In genomic region chrX:154735695-154736393, GRCh38 we compare ENCODE assay signal across 9 cellular contexts. TPM values are rescaled to one million over a fixed set of nuclear protein-coding genes. Genes with fewer than 3 reads are reported as not detected.
DNase-seq lines count a peak whose midpoint lies in the region; FAIRE-seq and TF ChIP-seq lines count a peak whose summit lies in the region.
"Had no signal": no experiment of that assay in that cellular context is flagged by ENCODE, and none has a peak within 500 bp of the region (broad histone marks: within the 10 kb centered on the region; RNA-seq: fewer than 3 reads in every experiment).

No MANE protein-coding gene starts in this region.

- TF ChIP-seq POLR2A in stomach (IDR thresholded peaks at IDR 0.05): no peak

- no peaks in the 10 kb centered on the region for H3K9me3 ChIP-seq in keratinocyte (ENCODE audit: control insufficient read depth, low read depth, low read length)
- no peaks in the 10 kb centered on the region for H3K9me3 ChIP-seq in stomach

- H3K27me3 ChIP-seq in brain microvascular endothelial cell (replicated peaks) (no peaks in the 10 kb centered on the region), keratinocyte (ENCODE audit: control insufficient read depth, extremely low read depth, insufficient read depth, low read length) (no peaks in the 10 kb centered on the region), stomach (peaks cover 0 to 3% (median 0%) of the 10 kb centered on the region in 3 donors)

- intact Hi-C loops in stomach (cut with DNase I; ENCODE audit: low total_unique reads): no loop called here

- no peak overlapping the region for H2AFZ ChIP-seq in keratinocyte (ENCODE audit: control insufficient read depth, low read length)

- no peaks in the 10 kb centered on the region for H3K9me1 ChIP-seq in keratinocyte (ENCODE audit: control insufficient read depth, extremely low read depth, insufficient read depth, low read length)

- TF ChIP-seq CTCF in brain microvascular endothelial cell (IDR thresholded peaks at IDR 0.05; ENCODE audit: low read depth, low read length, missing control alignments) (no peak), keratinocyte (optimal IDR thresholded peaks at IDR 0.05 in 1 of 3, IDR thresholded peaks at IDR 0.05 in 1 of 3, conservative IDR thresholded peaks at IDR 0.05 in 1 of 3; ENCODE audit: extremely low read depth in 1 of 3, insufficient read depth in 2 of 3, low read length in 3 of 3) (no peak), stomach (IDR thresholded peaks at IDR 0.05) (no peak)

- no peak overlapping the region for H3K4me2 ChIP-seq in keratinocyte (ENCODE audit: control insufficient read depth, extremely low read depth, insufficient read depth, low read depth, low read length)

- H3K9ac ChIP-seq in keratinocyte (ENCODE audit: control insufficient read depth, extremely low read depth, insufficient read depth, low read length): no peak overlapping the region

- DNase-seq in M059J (ENCODE audit: low read depth): peak; percentile 76
- DNase-seq in brain microvascular endothelial cell: peak; percentile 89
- DNase-seq in keratinocyte (ENCODE audit: low read depth, low spot score): peak; percentile 9
- no peak for DNase-seq in stomach
- DNase-seq in ureter (ENCODE audit: low spot score): no peak
- DNase-seq in NCI-H345 (lab: John Stamatoyannopoulos, UW): no peak
- no peak for DNase-seq in Ammon's horn (ENCODE audit: low spot score)
- DNase-seq: activated T-cell treated with anti-CD3 and anti-CD28 coated beads, Interleukin-2, amount 50 U/mL, for 48 hours; mesendoderm had no signal

- in situ Hi-C loops in brain microvascular endothelial cell (cut with HindIII; ENCODE audit: low pct_ligation_motif_present, low sequenced_read_pairs): no loop called here

- H3K4me3 ChIP-seq in brain microvascular endothelial cell (ENCODE audit: low read depth, low read length) (no peak overlapping the region), keratinocyte (ENCODE audit: control insufficient read depth in 2 of 3, extremely low read depth in 1 of 3, insufficient read depth in 2 of 3, low read depth in 1 of 3, low read length in 3 of 3) (no peak overlapping the region), stomach (no peak overlapping the region)

- no peak for TF ChIP-seq EP300 in stomach (IDR thresholded peaks at IDR 0.05)

- dilution Hi-C loops in keratinocyte (cut with MboI; ENCODE audit: extremely low pct_ligation_motif_present, low sequenced_read_pairs): no loop called here

- H3K79me2 ChIP-seq in keratinocyte (ENCODE audit: control insufficient read depth, insufficient read depth, low read length): no peaks in the 10 kb centered on the region

- H3K27ac ChIP-seq in brain microvascular endothelial cell: peak overlapping the region; percentile 87
- H3K27ac ChIP-seq in keratinocyte (ENCODE audit: control insufficient read depth, insufficient read depth, low read length): no peak overlapping the region
- peak overlapping the region; percentile 37 to 86 (median 80) for H3K27ac ChIP-seq in stomach

- no peaks in the 10 kb centered on the region for H4K20me1 ChIP-seq in keratinocyte (ENCODE audit: control insufficient read depth, extremely low read depth, insufficient read depth, low read length)

- peaks cover 7% of the 10 kb centered on the region for H3K4me1 ChIP-seq in keratinocyte (ENCODE audit: control insufficient read depth, extremely low read depth, insufficient read depth, low read length)
- peaks cover 3 to 63% (median 31%) of the 10 kb centered on the region in 4 donors for H3K4me1 ChIP-seq in stomach

- H3K36me3 ChIP-seq in brain microvascular endothelial cell (replicated peaks): no peaks in the 10 kb centered on the region
- no peaks in the 10 kb centered on the region for H3K36me3 ChIP-seq in keratinocyte (ENCODE audit: control insufficient read depth in 2 of 2, extremely low read depth in 1 of 2, insufficient read depth in 2 of 2, low read length in 2 of 2)
- no peaks in the 10 kb centered on the region for H3K36me3 ChIP-seq in stomach

- WGBS in stomach, 5 donors: 57 to 71% (median 68%) methylated on average over 6 to 7 of the region's 7 CpGs

- FAIRE-seq in keratinocyte (lab: Jason Lieb, UNC): peak; percentile 23

RNA-seq across cellular contexts. Expression of gene GAB3, which starts 15.0 kb away (rescaled TPM):
- total RNA-seq in M059J (2014; rRNA removed; shearing (Covaris generic)): 6.0 and 15.6 TPM in 2 replicates
- polyA plus RNA-seq in keratinocyte (0.10 to 0.33 TPM (median 0.18 TPM) in 3 replicates), stomach (1 to 10 TPM in 1 of 3 donors, under 1 TPM in 2; 0.93 to 1.7 (median 0.95) TPM)
- not detected for polyA plus RNA-seq in keratinocyte (2011; ENCODE audit: low read depth)
- 0.19 TPM in 2 replicates for polyA plus RNA-seq in keratinocyte (2011; cell fraction: cytosol; rRNA removed)
- polyA plus RNA-seq in keratinocyte (2011; cell fraction: nucleus; rRNA removed): 0.87 and 1.3 TPM in 2 replicates
- 0.16 TPM in 1 of 2 replicates, not detected in the other for polyA plus RNA-seq in keratinocyte (2012; ENCODE audit: low replicate concordance)
- polyA minus RNA-seq in keratinocyte: 0.10 to 0.62 TPM (median 0.16 TPM) in 3 replicates
- polyA minus RNA-seq in keratinocyte (2011; cell fraction: cytosol; rRNA and poly(A)+ RNA removed): not detected
- polyA minus RNA-seq in keratinocyte (2011; cell fraction: nucleus; rRNA and poly(A)+ RNA removed): 0.11 and 1.5 TPM in 2 replicates
- total RNA-seq in stomach (10 to 100 TPM in 1 of 5 donors, 1 to 10 TPM in 2, under 1 TPM in 1, not detected in 1; 0.58 to 11.0 (median 5.2) TPM), ureter (4.2 TPM)

RNA-seq across cellular contexts. Expression of gene DKC1, which starts 26.8 kb away (rescaled TPM):
- 63.9 and 71.2 TPM in 2 replicates for total RNA-seq in M059J (2014; rRNA removed; shearing (Covaris generic))
- polyA plus RNA-seq in keratinocyte (42.3 to 98.6 TPM (median 80.7 TPM) in 3 replicates), stomach (10 to 100 TPM; 20.5 to 25.5 (median 24.0) TPM)
- 163 TPM for polyA plus RNA-seq in keratinocyte (2011; ENCODE audit: low read depth)
- 51.9 and 71.3 TPM in 2 replicates for polyA plus RNA-seq in keratinocyte (2011; cell fraction: cytosol; rRNA removed)
- 67.6 and 97.8 TPM in 2 replicates for polyA plus RNA-seq in keratinocyte (2011; cell fraction: nucleus; rRNA removed)
- polyA plus RNA-seq in keratinocyte (2012; ENCODE audit: low replicate concordance): 50.2 and 75.9 TPM in 2 replicates
- polyA minus RNA-seq in keratinocyte: 38.2 to 79.0 TPM (median 40.9 TPM) in 3 replicates
- polyA minus RNA-seq in keratinocyte (2011; cell fraction: cytosol; rRNA and poly(A)+ RNA removed): 22.4 TPM
- 24.8 and 42.6 TPM in 2 replicates for polyA minus RNA-seq in keratinocyte (2011; cell fraction: nucleus; rRNA and poly(A)+ RNA removed)
- total RNA-seq in stomach (100 to 1,000 TPM in 1 of 5 donors, 10 to 100 TPM in 3, 1 to 10 TPM in 1; 5.8 to 113 (median 37.6) TPM), ureter (73.8 TPM)

Comparison
In these comparisons a context has a peak if more than half of its experiments do, and no peak if none do; other contexts are left out.
1. DNase-seq: peak in M059J (single experiment), brain microvascular endothelial cell (single experiment) and keratinocyte (single experiment); none in stomach (single experiment), ureter (single experiment), NCI-H345 (single experiment) and Ammon's horn (single experiment).